ENCODE assay signal across 19 cellular contexts in the genomic region with DNA sequence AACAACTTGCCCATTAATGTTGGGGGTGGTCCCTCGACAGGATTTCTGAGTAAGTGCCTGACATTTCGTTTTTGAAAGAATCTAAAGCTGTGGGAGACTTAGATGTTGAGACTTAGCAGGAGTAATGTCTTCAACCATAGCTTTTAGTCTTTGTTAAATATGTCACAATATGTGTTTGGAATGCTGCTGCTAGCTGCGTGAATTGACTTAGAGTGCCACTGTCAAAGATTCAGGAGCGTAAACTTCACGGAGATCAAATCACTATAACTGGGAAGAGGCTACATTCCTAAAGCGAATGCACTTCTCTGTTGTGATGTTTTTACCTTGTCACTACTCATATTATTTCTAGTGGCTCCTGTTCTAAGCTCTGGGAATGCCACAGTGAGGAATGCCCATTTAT.
"Had no signal": no experiment of that assay in that cellular context is flagged by ENCODE, and none has a peak within 500 bp of the region (broad histone marks: within the 10 kb centered on the region; RNA-seq: fewer than 3 reads in every experiment).

No MANE protein-coding gene starts in this region.

- ATAC-seq: gastrocnemius medialis, pancreas, psoas muscle, upper lobe of right lung had no signal

- H3K27ac Mint-ChIP-seq: stimulated activated naive B cell treated with anti-CD40 and anti-IgM and Interleukin-4, amounts not matched to agents 10 μg/mL and 1 μg/mL and 100 μg/mL, for 72 hours had no signal

- H3K4me3 Mint-ChIP-seq: stimulated activated naive B cell treated with anti-CD40 and anti-IgM and Interleukin-4, amounts not matched to agents 10 μg/mL and 1 μg/mL and 100 μg/mL, for 72 hours; stimulated activated naive CD8-positive, alpha-beta T cell treated with anti-CD3 and anti-CD28 coated beads, Interleukin-15, amount 100 ng/mL, for 72 hours had no signal

- H3K9me3 Mint-ChIP-seq: nephron progenitor cell; stimulated activated naive B cell treated with anti-CD40 and anti-IgM and Interleukin-4, amounts not matched to agents 10 μg/mL and 1 μg/mL and 100 μg/mL, for 72 hours; stimulated activated naive CD8-positive, alpha-beta T cell treated with anti-CD3 and anti-CD28 coated beads, Interleukin-15, amount 100 ng/mL, for 72 hours had no signal

- H3K27me3 Mint-ChIP-seq: stimulated activated naive B cell treated with anti-CD40 and anti-IgM and Interleukin-4, amounts not matched to agents 10 μg/mL and 1 μg/mL and 100 μg/mL, for 72 hours; stimulated activated naive CD8-positive, alpha-beta T cell treated with anti-CD3 and anti-CD28 coated beads, Interleukin-15, amount 100 ng/mL, for 72 hours had no signal

- H3K9me3 ChIP-seq: gastrocnemius medialis, pancreas, psoas muscle, right lobe of liver, spleen, testis, tibial nerve, upper lobe of right lung had no signal

- H3K4me3 ChIP-seq: coronary artery, gastrocnemius medialis, pancreas, psoas muscle, right lobe of liver, spleen, testis, tibial nerve, upper lobe of right lung had no signal

- H3K27ac ChIP-seq: coronary artery, right lobe of liver, spleen, testis, tibial nerve, upper lobe of right lung had no signal

- DNase-seq: effector CD8-positive, alpha-beta T cell; gastrocnemius medialis; islet precursor cell; mammary epithelial cell; nephron progenitor cell; occipital lobe; pancreas; psoas muscle; right lobe of liver; spleen; stimulated activated CD4-positive, alpha-beta T cell treated with anti-CD3 and anti-CD28 coated beads, Interleukin-15, amount 100 ng/mL, for 24 hours; stimulated activated CD4-positive, alpha-beta T cell treated with anti-CD3 and anti-CD28 coated beads, Interleukin-1b, Interleukin-23, amount 100 ng/mL, for 48 hours; stimulated activated CD4-positive, alpha-beta T cell treated with anti-CD3 and anti-CD28 coated beads, Interleukin-4, amount 100 ng/mL, for 24 hours; stimulated activated naive B cell treated with anti-CD40 and anti-IgM and Interleukin-4, amounts not matched to agents 10 μg/mL and 1 μg/mL and 100 μg/mL, for 72 hours; stimulated activated naive CD8-positive, alpha-beta T cell treated with anti-CD3 and anti-CD28 coated beads, Interleukin-15, amount 100 ng/mL, for 72 hours; testis; upper lobe of right lung had no signal

- H3K27me3 ChIP-seq: gastrocnemius medialis, pancreas, right lobe of liver, spleen, testis, tibial nerve, upper lobe of right lung had no signal
